ENCODE assay signal across 1 cellular context in the genomic region with DNA sequence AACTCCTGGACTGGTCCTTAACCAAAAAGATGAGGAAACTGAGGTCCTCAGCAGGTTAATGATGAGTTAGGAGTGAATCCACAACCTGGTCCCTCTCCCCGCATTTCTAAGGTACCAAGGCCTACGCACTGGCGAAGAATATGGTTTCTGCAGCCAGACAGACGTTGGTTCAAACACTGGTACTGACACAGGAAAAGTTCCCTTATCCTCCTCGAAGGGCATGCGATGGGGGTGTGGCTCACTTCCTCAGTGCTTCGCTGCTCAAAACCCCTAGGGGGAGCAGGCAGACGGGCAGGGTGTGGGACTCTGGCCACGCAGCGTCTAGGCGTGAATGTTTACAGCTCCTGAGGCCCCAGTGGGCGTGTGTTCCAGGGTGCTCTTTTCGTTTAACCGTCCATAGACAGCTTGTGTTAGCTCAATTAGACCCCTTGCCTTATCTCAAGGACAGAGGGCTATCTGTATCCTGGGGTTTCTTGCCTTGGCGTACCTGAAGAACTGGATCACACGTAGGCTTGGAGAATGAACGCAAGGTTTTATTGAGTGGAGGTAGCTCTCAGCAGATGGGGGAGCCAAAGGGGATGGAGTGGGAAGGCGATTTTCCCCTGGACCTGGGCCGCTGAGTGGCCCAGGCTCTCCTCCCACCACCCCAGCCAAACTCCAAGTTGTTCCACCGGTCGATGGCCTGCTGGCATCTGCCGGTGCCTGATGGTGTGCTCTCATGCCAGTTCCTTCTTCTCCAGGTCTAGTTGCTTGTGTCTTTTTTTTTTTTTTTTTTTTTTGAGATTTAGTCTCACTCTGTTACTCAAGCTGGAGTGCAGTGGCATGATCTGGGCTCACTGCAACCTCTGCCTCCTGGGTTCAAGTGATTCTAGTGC.
TF ChIP-seq lines count a peak whose summit lies in the region.

No MANE protein-coding gene starts in this region.

TF ChIP-seq in HepG2, 621 proteins besides CTCF, POLR2A, EP300 and RAD21 (continued from another document and continues in another):
- TF ChIP-seq, protein P1, sequence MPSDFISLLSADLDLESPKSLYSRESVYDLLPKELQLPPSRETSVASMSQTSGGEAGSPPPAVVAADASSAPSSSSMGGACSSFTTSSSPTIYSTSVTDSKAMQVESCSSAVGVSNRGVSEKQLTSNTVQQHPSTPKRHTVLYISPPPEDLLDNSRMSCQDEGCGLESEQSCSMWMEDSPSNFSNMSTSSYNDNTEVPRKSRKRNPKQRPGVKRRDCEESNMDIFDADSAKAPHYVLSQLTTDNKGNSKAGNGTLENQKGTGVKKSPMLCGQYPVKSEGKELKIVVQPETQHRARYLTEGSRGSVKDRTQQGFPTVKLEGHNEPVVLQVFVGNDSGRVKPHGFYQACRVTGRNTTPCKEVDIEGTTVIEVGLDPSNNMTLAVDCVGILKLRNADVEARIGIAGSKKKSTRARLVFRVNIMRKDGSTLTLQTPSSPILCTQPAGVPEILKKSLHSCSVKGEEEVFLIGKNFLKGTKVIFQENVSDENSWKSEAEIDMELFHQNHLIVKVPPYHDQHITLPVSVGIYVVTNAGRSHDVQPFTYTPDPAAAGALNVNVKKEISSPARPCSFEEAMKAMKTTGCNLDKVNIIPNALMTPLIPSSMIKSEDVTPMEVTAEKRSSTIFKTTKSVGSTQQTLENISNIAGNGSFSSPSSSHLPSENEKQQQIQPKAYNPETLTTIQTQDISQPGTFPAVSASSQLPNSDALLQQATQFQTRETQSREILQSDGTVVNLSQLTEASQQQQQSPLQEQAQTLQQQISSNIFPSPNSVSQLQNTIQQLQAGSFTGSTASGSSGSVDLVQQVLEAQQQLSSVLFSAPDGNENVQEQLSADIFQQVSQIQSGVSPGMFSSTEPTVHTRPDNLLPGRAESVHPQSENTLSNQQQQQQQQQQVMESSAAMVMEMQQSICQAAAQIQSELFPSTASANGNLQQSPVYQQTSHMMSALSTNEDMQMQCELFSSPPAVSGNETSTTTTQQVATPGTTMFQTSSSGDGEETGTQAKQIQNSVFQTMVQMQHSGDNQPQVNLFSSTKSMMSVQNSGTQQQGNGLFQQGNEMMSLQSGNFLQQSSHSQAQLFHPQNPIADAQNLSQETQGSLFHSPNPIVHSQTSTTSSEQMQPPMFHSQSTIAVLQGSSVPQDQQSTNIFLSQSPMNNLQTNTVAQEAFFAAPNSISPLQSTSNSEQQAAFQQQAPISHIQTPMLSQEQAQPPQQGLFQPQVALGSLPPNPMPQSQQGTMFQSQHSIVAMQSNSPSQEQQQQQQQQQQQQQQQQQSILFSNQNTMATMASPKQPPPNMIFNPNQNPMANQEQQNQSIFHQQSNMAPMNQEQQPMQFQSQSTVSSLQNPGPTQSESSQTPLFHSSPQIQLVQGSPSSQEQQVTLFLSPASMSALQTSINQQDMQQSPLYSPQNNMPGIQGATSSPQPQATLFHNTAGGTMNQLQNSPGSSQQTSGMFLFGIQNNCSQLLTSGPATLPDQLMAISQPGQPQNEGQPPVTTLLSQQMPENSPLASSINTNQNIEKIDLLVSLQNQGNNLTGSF (CRISPR knock-in tag; IDR thresholded peaks at IDR 0.05) = peak; percentile 85; the same call in 1 of the 2 replicates
- TF ChIP-seq ZNF549 (CRISPR knock-in tag; IDR thresholded peaks at IDR 0.05) (no peak), ARHGAP35 (CRISPR knock-in tag; IDR thresholded peaks at IDR 0.05; ENCODE audit: borderline replicate concordance) (no peak), RNF2 (conservative IDR thresholded peaks at IDR 0.05; ENCODE audit: low read depth) (no peak), TAF15 (IDR thresholded peaks at IDR 0.05; ENCODE audit: low read depth, low read length, poor library complexity, severe bottlenecking) (no peak), TARDBP (CRISPR knock-in tag; IDR thresholded peaks at IDR 0.05) (0 out of 2 replicates have a peak, but pooled peaks have one; percentile 69), EEA1 (CRISPR knock-in tag; IDR thresholded peaks at IDR 0.05; ENCODE audit: borderline replicate concordance) (no peak), FOSL2 (CRISPR knock-in tag; IDR thresholded peaks at IDR 0.05) (peak; percentile 55; the same call in 1 of the 2 replicates), SIN3A (IDR thresholded peaks at IDR 0.05; ENCODE audit: borderline replicate concordance, low read depth, low read length) (no peak), KDM5B (CRISPR knock-in tag; IDR thresholded peaks at IDR 0.05; ENCODE audit: borderline replicate concordance) (peak; percentile 75; the same call in 1 of the 2 replicates), NCOR1 (IDR thresholded peaks at IDR 0.05; ENCODE audit: borderline replicate concordance, low read length) (no peak), FOSL1 (CRISPR knock-in tag; IDR thresholded peaks at IDR 0.05; ENCODE audit: borderline replicate concordance) (no peak), ZNF501 (CRISPR knock-in tag; IDR thresholded peaks at IDR 0.05) (peak; percentile 80; the same call in 1 of the 2 replicates), ERF (CRISPR knock-in tag; IDR thresholded peaks at IDR 0.05) (peak; percentile 74), ZNF329 (CRISPR knock-in tag; IDR thresholded peaks at IDR 0.05; ENCODE audit: low read depth) (no peak), NFATC3 (CRISPR knock-in tag; IDR thresholded peaks at IDR 0.05) (0 out of 2 replicates have a peak, but pooled peaks have one; percentile 48), ARNT (IDR thresholded peaks at IDR 0.05) (no peak), ZFP1 (CRISPR knock-in tag; IDR thresholded peaks at IDR 0.05) (no peak), SIX4 (CRISPR knock-in tag; IDR thresholded peaks at IDR 0.05) (no peak), REXO4 (CRISPR knock-in tag; IDR thresholded peaks at IDR 0.05; ENCODE audit: borderline replicate concordance) (no peak), KDM1A (CRISPR knock-in tag; IDR thresholded peaks at IDR 0.05) (no peak), MTA3 (CRISPR knock-in tag; IDR thresholded peaks at IDR 0.05) (no peak), CBFB (CRISPR knock-in tag; IDR thresholded peaks at IDR 0.05) (0 out of 2 replicates have a peak, but pooled peaks have one; percentile 19), GATA4 (IDR thresholded peaks at IDR 0.05; ENCODE audit: borderline replicate concordance, low read depth) (no peak)
- TF ChIP-seq, protein P2, sequence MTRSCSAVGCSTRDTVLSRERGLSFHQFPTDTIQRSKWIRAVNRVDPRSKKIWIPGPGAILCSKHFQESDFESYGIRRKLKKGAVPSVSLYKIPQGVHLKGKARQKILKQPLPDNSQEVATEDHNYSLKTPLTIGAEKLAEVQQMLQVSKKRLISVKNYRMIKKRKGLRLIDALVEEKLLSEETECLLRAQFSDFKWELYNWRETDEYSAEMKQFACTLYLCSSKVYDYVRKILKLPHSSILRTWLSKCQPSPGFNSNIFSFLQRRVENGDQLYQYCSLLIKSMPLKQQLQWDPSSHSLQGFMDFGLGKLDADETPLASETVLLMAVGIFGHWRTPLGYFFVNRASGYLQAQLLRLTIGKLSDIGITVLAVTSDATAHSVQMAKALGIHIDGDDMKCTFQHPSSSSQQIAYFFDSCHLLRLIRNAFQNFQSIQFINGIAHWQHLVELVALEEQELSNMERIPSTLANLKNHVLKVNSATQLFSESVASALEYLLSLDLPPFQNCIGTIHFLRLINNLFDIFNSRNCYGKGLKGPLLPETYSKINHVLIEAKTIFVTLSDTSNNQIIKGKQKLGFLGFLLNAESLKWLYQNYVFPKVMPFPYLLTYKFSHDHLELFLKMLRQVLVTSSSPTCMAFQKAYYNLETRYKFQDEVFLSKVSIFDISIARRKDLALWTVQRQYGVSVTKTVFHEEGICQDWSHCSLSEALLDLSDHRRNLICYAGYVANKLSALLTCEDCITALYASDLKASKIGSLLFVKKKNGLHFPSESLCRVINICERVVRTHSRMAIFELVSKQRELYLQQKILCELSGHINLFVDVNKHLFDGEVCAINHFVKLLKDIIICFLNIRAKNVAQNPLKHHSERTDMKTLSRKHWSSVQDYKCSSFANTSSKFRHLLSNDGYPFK (CRISPR knock-in tag; IDR thresholded peaks at IDR 0.05; ENCODE audit: borderline replicate concordance) = peak; percentile 28; the same call in 1 of the 2 replicates
- TF ChIP-seq, protein P3, sequence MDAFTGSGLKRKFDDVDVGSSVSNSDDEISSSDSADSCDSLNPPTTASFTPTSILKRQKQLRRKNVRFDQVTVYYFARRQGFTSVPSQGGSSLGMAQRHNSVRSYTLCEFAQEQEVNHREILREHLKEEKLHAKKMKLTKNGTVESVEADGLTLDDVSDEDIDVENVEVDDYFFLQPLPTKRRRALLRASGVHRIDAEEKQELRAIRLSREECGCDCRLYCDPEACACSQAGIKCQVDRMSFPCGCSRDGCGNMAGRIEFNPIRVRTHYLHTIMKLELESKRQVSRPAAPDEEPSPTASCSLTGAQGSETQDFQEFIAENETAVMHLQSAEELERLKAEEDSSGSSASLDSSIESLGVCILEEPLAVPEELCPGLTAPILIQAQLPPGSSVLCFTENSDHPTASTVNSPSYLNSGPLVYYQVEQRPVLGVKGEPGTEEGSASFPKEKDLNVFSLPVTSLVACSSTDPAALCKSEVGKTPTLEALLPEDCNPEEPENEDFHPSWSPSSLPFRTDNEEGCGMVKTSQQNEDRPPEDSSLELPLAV (CRISPR knock-in tag; conservative IDR thresholded peaks at IDR 0.05; ENCODE audit: low read depth) = no peak
- TF ChIP-seq, protein P4, sequence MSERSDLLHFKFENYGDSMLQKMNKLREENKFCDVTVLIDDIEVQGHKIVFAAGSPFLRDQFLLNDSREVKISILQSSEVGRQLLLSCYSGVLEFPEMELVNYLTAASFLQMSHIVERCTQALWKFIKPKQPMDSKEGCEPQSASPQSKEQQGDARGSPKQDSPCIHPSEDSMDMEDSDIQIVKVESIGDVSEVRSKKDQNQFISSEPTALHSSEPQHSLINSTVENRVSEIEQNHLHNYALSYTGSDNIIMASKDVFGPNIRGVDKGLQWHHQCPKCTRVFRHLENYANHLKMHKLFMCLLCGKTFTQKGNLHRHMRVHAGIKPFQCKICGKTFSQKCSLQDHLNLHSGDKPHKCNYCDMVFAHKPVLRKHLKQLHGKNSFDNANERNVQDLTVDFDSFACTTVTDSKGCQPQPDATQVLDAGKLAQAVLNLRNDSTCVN (CRISPR knock-in tag; IDR thresholded peaks at IDR 0.05; ENCODE audit: borderline replicate concordance) = no peak; the same call in 1 of the 2 replicates
- TF ChIP-seq, protein P5, sequence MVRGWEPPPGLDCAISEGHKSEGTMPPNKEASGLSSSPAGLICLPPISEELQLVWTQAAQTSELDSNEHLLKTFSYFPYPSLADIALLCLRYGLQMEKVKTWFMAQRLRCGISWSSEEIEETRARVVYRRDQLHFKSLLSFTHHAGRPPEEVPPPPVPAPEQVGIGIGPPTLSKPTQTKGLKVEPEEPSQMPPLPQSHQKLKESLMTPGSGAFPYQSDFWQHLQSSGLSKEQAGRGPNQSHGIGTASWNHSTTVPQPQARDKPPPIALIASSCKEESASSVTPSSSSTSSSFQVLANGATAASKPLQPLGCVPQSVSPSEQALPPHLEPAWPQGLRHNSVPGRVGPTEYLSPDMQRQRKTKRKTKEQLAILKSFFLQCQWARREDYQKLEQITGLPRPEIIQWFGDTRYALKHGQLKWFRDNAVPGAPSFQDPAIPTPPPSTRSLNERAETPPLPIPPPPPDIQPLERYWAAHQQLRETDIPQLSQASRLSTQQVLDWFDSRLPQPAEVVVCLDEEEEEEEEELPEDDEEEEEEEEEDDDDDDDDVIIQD (CRISPR knock-in tag; IDR thresholded peaks at IDR 0.05; ENCODE audit: low read depth) = 0 out of 2 replicates have a peak, but pooled peaks have one; percentile 28
- TF ChIP-seq, protein P6, sequence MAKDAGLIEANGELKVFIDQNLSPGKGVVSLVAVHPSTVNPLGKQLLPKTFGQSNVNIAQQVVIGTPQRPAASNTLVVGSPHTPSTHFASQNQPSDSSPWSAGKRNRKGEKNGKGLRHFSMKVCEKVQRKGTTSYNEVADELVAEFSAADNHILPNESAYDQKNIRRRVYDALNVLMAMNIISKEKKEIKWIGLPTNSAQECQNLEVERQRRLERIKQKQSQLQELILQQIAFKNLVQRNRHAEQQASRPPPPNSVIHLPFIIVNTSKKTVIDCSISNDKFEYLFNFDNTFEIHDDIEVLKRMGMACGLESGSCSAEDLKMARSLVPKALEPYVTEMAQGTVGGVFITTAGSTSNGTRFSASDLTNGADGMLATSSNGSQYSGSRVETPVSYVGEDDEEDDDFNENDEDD (CRISPR knock-in tag; IDR thresholded peaks at IDR 0.05; ENCODE audit: borderline replicate concordance) = peak; percentile 75; the same call in 1 of the 2 replicates
